Comparison of ENCODE assay signal across 19 cellular contexts in the genomic region with DNA sequence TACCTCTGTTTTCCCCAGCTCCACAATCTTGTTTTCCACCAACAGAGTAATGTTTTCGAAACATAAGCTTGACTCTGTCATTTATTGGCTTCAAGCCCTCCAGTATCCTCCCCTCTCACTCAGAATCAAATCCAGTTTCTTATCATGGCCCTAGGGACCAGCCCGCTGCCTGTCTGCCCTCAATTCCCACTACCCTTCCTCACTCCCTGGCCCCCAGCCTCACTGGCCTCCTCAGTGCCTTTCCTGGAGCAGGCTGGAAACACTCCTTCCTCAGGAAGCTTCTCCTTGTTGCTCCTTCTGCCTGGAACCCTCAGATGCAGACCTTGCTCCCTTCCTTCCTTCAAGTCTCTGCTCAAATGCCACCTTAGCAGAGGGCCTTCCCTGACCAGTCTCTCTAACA. TPM values are rescaled to one million over a fixed set of nuclear protein-coding genes. Genes with fewer than 3 reads are reported as not detected.
A peak's percentile ranks its signal among the peaks of the same experiment; 100 is the strongest.
DNase-seq lines count a peak whose midpoint lies in the region; ATAC-seq and TF ChIP-seq lines count a peak whose summit lies in the region.
"Had no signal": no experiment of that assay in that cellular context is flagged by ENCODE, and none has a peak within 500 bp of the region (broad histone marks: within the 10 kb centered on the region; RNA-seq: fewer than 3 reads in every experiment).

No MANE protein-coding gene starts in this region.

- H3K4me1 ChIP-seq in gastrocnemius medialis = peaks cover 22 to 24% of the 10 kb centered on the region in 2 donors
- peaks cover 2 to 50% (median 31%) of the 10 kb centered on the region in 4 donors for H3K4me1 ChIP-seq in tibial nerve

- H3K4me1 Mint-ChIP-seq in activated T-cell treated with anti-CD3 and anti-CD28 coated beads, Interleukin-2, amount 50 U/mL, for 24 hours (ENCODE audit: low read depth) = peaks cover 79% of the 10 kb centered on the region
- peaks cover 41 to 60% (median 53%) of the 10 kb centered on the region in 3 donors for H3K4me1 Mint-ChIP-seq in IgD-negative memory B cell
- peaks cover 48% of the 10 kb centered on the region for H3K4me1 Mint-ChIP-seq in chondrocyte (ENCODE audit: low read depth)
- H3K4me1 Mint-ChIP-seq in stimulated activated effector memory CD8-positive, alpha-beta T cell treated with anti-CD3 and anti-CD28 coated beads, Interleukin-12 subunit alpha, Interleukin-12 subunit beta, amount 100 ng/mL, for 72 hours = peaks cover 71% of the 10 kb centered on the region

- H3K27me3 ChIP-seq in gastrocnemius medialis (no peaks in the 10 kb centered on the region), tibial nerve (no peaks in the 10 kb centered on the region)
- H3K27me3 ChIP-seq: gastroesophageal sphincter had no signal

- H3K9me3 ChIP-seq in gastrocnemius medialis (no peaks in the 10 kb centered on the region), tibial nerve (no peaks in the 10 kb centered on the region)
- H3K9me3 ChIP-seq: gastroesophageal sphincter, lower lobe of right lung, psoas muscle had no signal

- intact Hi-C loops in gastrocnemius medialis (cut with DNase I; ENCODE audit: low total_unique reads) = no loop called here

- 83 to 88% methylated on average over 2 of the region's 2 CpGs for WGBS in tibial nerve, 2 donors

- TF ChIP-seq CTCF in chondrocyte (IDR thresholded peaks at IDR 0.05) (no peak), gastrocnemius medialis (IDR thresholded peaks at IDR 0.05 in 4 of 5, conservative IDR thresholded peaks at IDR 0.05 in 1 of 5) (no peak), tibial nerve (IDR thresholded peaks at IDR 0.05) (no peak)

- H3K36me3 ChIP-seq in gastrocnemius medialis = peaks cover 0 to 5% of the 10 kb centered on the region in 2 donors
- no peaks in the 10 kb centered on the region for H3K36me3 ChIP-seq in tibial nerve
- H3K36me3 ChIP-seq: gastroesophageal sphincter, lower lobe of right lung had no signal

- H3K27ac Mint-ChIP-seq in activated T-cell treated with anti-CD3 and anti-CD28 coated beads, Interleukin-2, amount 50 U/mL, for 24 hours = peak overlapping the region; percentile 42
- peak overlapping the region; percentile 74 to 82 (median 78) for H3K27ac Mint-ChIP-seq in IgD-negative memory B cell
- H3K27ac Mint-ChIP-seq in chondrocyte (ENCODE audit: unreplicated experiment) = peak overlapping the region; percentile 30
- H3K27ac Mint-ChIP-seq in stimulated activated effector memory CD8-positive, alpha-beta T cell treated with anti-CD3 and anti-CD28 coated beads, Interleukin-12 subunit alpha, Interleukin-12 subunit beta, amount 100 ng/mL, for 72 hours = peak overlapping the region; percentile 74
- H3K27ac Mint-ChIP-seq: natural killer cell had no signal

- no peaks in the 10 kb centered on the region for H3K9me3 Mint-ChIP-seq in activated T-cell treated with anti-CD3 and anti-CD28 coated beads, Interleukin-2, amount 50 U/mL, for 24 hours
- H3K9me3 Mint-ChIP-seq in IgD-negative memory B cell (no peaks in the 10 kb centered on the region), chondrocyte (ENCODE audit: low read depth) (no peaks in the 10 kb centered on the region)
- no peaks in the 10 kb centered on the region for H3K9me3 Mint-ChIP-seq in stimulated activated effector memory CD8-positive, alpha-beta T cell treated with anti-CD3 and anti-CD28 coated beads, Interleukin-12 subunit alpha, Interleukin-12 subunit beta, amount 100 ng/mL, for 72 hours
- H3K9me3 Mint-ChIP-seq: natural killer cell had no signal

- no peak overlapping the region for H3K4me3 ChIP-seq in gastrocnemius medialis
- no peak overlapping the region for H3K4me3 ChIP-seq in tibial nerve
- H3K4me3 ChIP-seq: coronary artery, gastroesophageal sphincter, lower lobe of right lung, psoas muscle had no signal

- peaks cover 4% of the 10 kb centered on the region for H3K36me3 Mint-ChIP-seq in activated T-cell treated with anti-CD3 and anti-CD28 coated beads, Interleukin-2, amount 50 U/mL, for 24 hours (ENCODE audit: low read depth)
- H3K36me3 Mint-ChIP-seq in IgD-negative memory B cell (no peaks in the 10 kb centered on the region), chondrocyte (ENCODE audit: low read depth) (no peaks in the 10 kb centered on the region)
- H3K36me3 Mint-ChIP-seq in stimulated activated effector memory CD8-positive, alpha-beta T cell treated with anti-CD3 and anti-CD28 coated beads, Interleukin-12 subunit alpha, Interleukin-12 subunit beta, amount 100 ng/mL, for 72 hours = peaks cover 12% of the 10 kb centered on the region
- H3K36me3 Mint-ChIP-seq: natural killer cell had no signal

- no peak for DNase-seq in activated T-cell treated with anti-CD3 and anti-CD28 coated beads, Interleukin-2, amount 50 U/mL, for 24 hours
- DNase-seq in activated T-cell treated with anti-CD3 and anti-CD28 coated beads, Interleukin-2, amount 50 U/mL, for 48 hours = no peak
- DNase-seq in chondrocyte (ENCODE audit: low spot score) (no peak), kidney glomerular epithelial cell (lab: John Stamatoyannopoulos, UW) (no peak), gastrocnemius medialis (no peak), tibial nerve (ENCODE audit: low spot score in 2 of 2) (no peak)
- DNase-seq in stimulated activated effector memory CD8-positive, alpha-beta T cell treated with anti-CD3 and anti-CD28 coated beads, Interleukin-12 subunit alpha, Interleukin-12 subunit beta, amount 100 ng/mL, for 72 hours (ENCODE audit: low spot score in 2 of 2) = no peak
- DNase-seq: activated effector memory CD4-positive, alpha-beta T cell treated with Interleukin-2 at 50 U/mL for 16 hours; lower lobe of right lung; natural killer cell; NCI-H1694; NCI-H446; psoas muscle; SHP77 treated with DMSO at 0.1 percent for 48 hours; stimulated activated naive CD4-positive, alpha-beta T cell; trophoblast cell had no signal

- in situ Hi-C loops in gastrocnemius medialis (cut with MboI; ENCODE audit: low sequenced_read_pairs in 4 of 4) = no loop called here

- ATAC-seq in stimulated activated effector memory CD8-positive, alpha-beta T cell treated with anti-CD3 and anti-CD28 coated beads, Interleukin-12 subunit alpha, Interleukin-12 subunit beta, amount 100 ng/mL, for 72 hours = no peak
- ATAC-seq in gastrocnemius medialis = no peak
- ATAC-seq: gastroesophageal sphincter, lower lobe of right lung, natural killer cell, psoas muscle had no signal

- no peak overlapping the region for H3K27ac ChIP-seq in gastrocnemius medialis
- peak overlapping the region in 2 of 4 donors; percentile 13 to 34 for H3K27ac ChIP-seq in tibial nerve
- H3K27ac ChIP-seq: lower lobe of right lung, psoas muscle had no signal

- TF ChIP-seq POLR2A in gastrocnemius medialis (IDR thresholded peaks at IDR 0.05) (no peak), tibial nerve (IDR thresholded peaks at IDR 0.05) (no peak)

- H3K4me3 Mint-ChIP-seq in activated T-cell treated with anti-CD3 and anti-CD28 coated beads, Interleukin-2, amount 50 U/mL, for 24 hours = no peak overlapping the region
- H3K4me3 Mint-ChIP-seq in IgD-negative memory B cell = peak overlapping the region; percentile 46 to 83 (median 74)
- H3K4me3 Mint-ChIP-seq in chondrocyte (ENCODE audit: unreplicated experiment) = no peak overlapping the region
- no peak overlapping the region for H3K4me3 Mint-ChIP-seq in stimulated activated effector memory CD8-positive, alpha-beta T cell treated with anti-CD3 and anti-CD28 coated beads, Interleukin-12 subunit alpha, Interleukin-12 subunit beta, amount 100 ng/mL, for 72 hours
- H3K4me3 Mint-ChIP-seq: natural killer cell had no signal

- no peaks in the 10 kb centered on the region for H3K27me3 Mint-ChIP-seq in activated T-cell treated with anti-CD3 and anti-CD28 coated beads, Interleukin-2, amount 50 U/mL, for 24 hours
- H3K27me3 Mint-ChIP-seq in IgD-negative memory B cell (no peaks in the 10 kb centered on the region), chondrocyte (ENCODE audit: low read depth) (no peaks in the 10 kb centered on the region)

- no peak for TF ChIP-seq EP300 in tibial nerve (IDR thresholded peaks at IDR 0.05)

RNA-seq across cellular contexts. Expression of a gene that starts 3.9 kb away (rescaled TPM):
- 384 TPM for polyA plus RNA-seq in IgD-negative memory B cell
- total RNA-seq in chondrocyte (48.8 to 67.7 TPM (median 63.4 TPM) in 3 replicates), gastrocnemius medialis (100 to 1,000 TPM in 2 of 4 donors, 10 to 100 TPM in 2; 57.4 to 115 (median 87.9) TPM), tibial nerve (100 to 1,000 TPM in 1 of 4 donors, 10 to 100 TPM in 3; 70.8 to 154 (median 88.5) TPM)

RNA-seq across cellular contexts. Expression of a gene that starts 23.9 kb away (rescaled TPM):
- polyA plus RNA-seq in IgD-negative memory B cell = 5.1 TPM
- total RNA-seq in chondrocyte = 2.0 to 5.6 TPM (median 4.9 TPM) in 3 replicates
- total RNA-seq in gastrocnemius medialis = 1 to 10 TPM in 2 of 4 donors, under 1 TPM in 2; 0.24 to 2.7 (median 0.91) TPM
- total RNA-seq in tibial nerve = 10 to 100 TPM in 1 of 4 donors, 1 to 10 TPM in 3; 3.7 to 23.1 (median 5.9) TPM

RNA-seq across cellular contexts. Expression of a gene that starts 42.3 kb away (rescaled TPM):
- polyA plus RNA-seq in IgD-negative memory B cell = 12.0 TPM
- total RNA-seq in chondrocyte = 11.1 to 14.6 TPM (median 11.6 TPM) in 3 replicates
- 10 to 100 TPM in 2 of 4 donors, 1 to 10 TPM in 2; 5.2 to 14.7 (median 7.7) TPM for total RNA-seq in gastrocnemius medialis
- 10 to 100 TPM; 22.7 to 39.0 (median 36.4) TPM for total RNA-seq in tibial nerve

RNA-seq across cellular contexts. Expression of a gene that starts 46.1 kb away (rescaled TPM):
- 5.5 TPM for polyA plus RNA-seq in IgD-negative memory B cell
- total RNA-seq in chondrocyte (19.8 to 30.0 TPM (median 28.4 TPM) in 3 replicates), gastrocnemius medialis (10 to 100 TPM in 2 of 4 donors, 1 to 10 TPM in 2; 7.9 to 16.3 (median 11.9) TPM), tibial nerve (10 to 100 TPM; 28.5 to 51.6 (median 43.1) TPM)

RNA-seq across cellular contexts. Expression of a gene that starts 52.2 kb away (rescaled TPM):
- polyA plus RNA-seq in IgD-negative memory B cell = 546 TPM
- total RNA-seq in chondrocyte = 95.2 to 113 TPM (median 109 TPM) in 3 replicates
- 100 to 1,000 TPM in 3 of 4 donors, 10 to 100 TPM in 1; 78.4 to 193 (median 124) TPM for total RNA-seq in gastrocnemius medialis
- 10 to 100 TPM; 50.6 to 97.8 (median 72.7) TPM for total RNA-seq in tibial nerve

Comparison
In these comparisons a context has a peak if more than half of its experiments do, and no peak if none do; other contexts are left out.
1. H3K4me3 Mint-ChIP-seq: peak in IgD-negative memory B cell (4 of 4); none in activated T-cell treated with anti-CD3 and anti-CD28 coated beads, Interleukin-2, amount 50 U/mL, for 24 hours (single experiment), chondrocyte (single experiment) and stimulated activated effector memory CD8-positive, alpha-beta T cell treated with anti-CD3 and anti-CD28 coated beads, Interleukin-12 subunit alpha, Interleukin-12 subunit beta, amount 100 ng/mL, for 72 hours (single experiment).
2. Peak in every context shown above with its lines, with median percentiles within 50 percentile points of each other: H3K27ac Mint-ChIP-seq.